10 cellular contexts compared by ENCODE assay signal in genomic region chr4:79241846-79242245, GRCh38.
A peak's percentile ranks its signal among the peaks of the same experiment; 100 is the strongest.
DNase-seq lines count a peak whose midpoint lies in the region; ATAC-seq and TF ChIP-seq lines count a peak whose summit lies in the region.
"Had no signal": no experiment of that assay in that cellular context is flagged by ENCODE, and none has a peak within 500 bp of the region (broad histone marks: within the 10 kb centered on the region; RNA-seq: fewer than 3 reads in every experiment).

No MANE protein-coding gene starts in this region.

- no peak overlapping the region for H3K4me3 ChIP-seq in H7 (ENCODE audit: insufficient read depth, low read depth, low read length)
- H3K4me3 ChIP-seq in fibroblast of pulmonary artery (replicated peaks; ENCODE audit: low read depth, low read length), result no peak overlapping the region

- no peaks in the 10 kb centered on the region for H3K27me3 ChIP-seq in H7 (ENCODE audit: control insufficient read depth, insufficient read depth, low read length)

- ATAC-seq in HG02642 (IDR thresholded peaks at IDR 0.05; ENCODE audit: poor library complexity, unreplicated experiment) (no peak), GM21515 (IDR thresholded peaks at IDR 0.05; ENCODE audit: unreplicated experiment) (no peak)
- ATAC-seq: natural killer cell treated with Interleukin-12 subunit alpha and Interleukin-12 subunit beta and Interleukin-15 and Interleukin-18, amount 100 ng/mL, for 72 hours had no signal

- in situ Hi-C loops in G401 (cut with HindIII; ENCODE audit: low sequenced_read_pairs), result no loop called here

- peak; percentile 25 for TF ChIP-seq CTCF in fibroblast of pulmonary artery (IDR thresholded peaks at IDR 0.05; ENCODE audit: low read length, missing control alignments)

- DNase-seq in AG08396 (ENCODE audit: low spot score) (peak; percentile 8), H7 (peak; percentile 25), NCI-H82 (lab: John Stamatoyannopoulos, UW) (peak; percentile 53), fibroblast of pulmonary artery (ENCODE audit: low read depth) (peak; percentile 29), DMS79 treated with DMSO at 0.1 percent for 48 hours (lab: John Stamatoyannopoulos, UW) (no peak), G401 (ENCODE audit: low spot score) (no peak)
- DNase-seq: DMS79 had no signal

- no peaks in the 10 kb centered on the region for H3K36me3 ChIP-seq in H7 (replicated peaks; ENCODE audit: control insufficient read depth, insufficient read depth, low read length)

Comparison
In these comparisons a context has a peak if more than half of its experiments do, and no peak if none do; other contexts are left out.
1. DNase-seq: peak in AG08396 (single experiment), H7 (single experiment), NCI-H82 (single experiment) and fibroblast of pulmonary artery (single experiment); none in DMS79 treated with DMSO at 0.1 percent for 48 hours (single experiment) and G401 (single experiment).